In the genomic region with DNA sequence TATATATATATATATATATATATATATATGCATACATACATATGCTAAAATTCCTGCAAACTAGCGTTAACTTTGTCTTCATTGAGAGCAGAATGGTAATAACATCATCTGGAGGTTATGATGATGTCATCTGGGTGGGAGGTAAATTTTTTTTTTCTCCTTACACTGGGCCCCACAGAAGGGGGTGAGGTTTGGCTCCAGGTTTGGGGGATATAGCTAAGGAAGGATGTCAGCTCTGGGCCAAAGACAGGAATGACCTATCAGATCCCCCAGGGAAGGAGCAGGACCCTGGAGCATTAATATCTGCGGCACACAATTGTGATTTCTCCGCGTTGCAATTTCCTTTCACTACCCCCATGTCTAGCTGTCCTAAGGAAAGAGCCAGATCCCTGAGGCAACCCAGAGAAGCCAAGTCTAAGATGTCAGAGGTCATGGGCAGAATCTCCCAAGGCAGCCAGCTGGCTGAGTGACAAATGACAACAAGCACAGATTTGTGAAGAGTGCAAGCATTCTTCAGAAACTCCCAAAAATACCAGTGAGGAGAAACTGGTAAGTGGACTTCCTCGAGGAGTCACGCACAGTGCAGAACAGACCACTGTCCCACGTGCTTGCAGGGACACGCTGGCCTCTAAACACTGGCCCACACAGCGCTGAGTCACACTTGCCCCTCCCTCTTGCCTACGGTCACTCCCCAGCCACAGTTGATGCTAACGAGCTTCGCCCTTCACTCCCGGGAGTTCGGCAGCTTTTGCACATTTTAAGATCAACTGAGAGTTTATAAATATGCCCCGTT, we compare ENCODE assay signal across 1 cellular context.
TF ChIP-seq lines count a peak whose summit lies in the region.

No MANE protein-coding gene starts in this region.

TF ChIP-seq in A549, 52 proteins besides CTCF, POLR2A, EP300 and RAD21 (continued from another document):
- TF ChIP-seq MAX (IDR thresholded peaks at IDR 0.05) (peak; percentile 100), FOXS1 (CRISPR knock-in tag; IDR thresholded peaks at IDR 0.05) (peak; percentile 63; the same call in 1 of the 2 replicates), MAFK (IDR thresholded peaks at IDR 0.05; ENCODE audit: partially characterized antibody) (peak; percentile 48), JUNB (IDR thresholded peaks at IDR 0.05) (peak; percentile 55; the same call in 1 of the 2 replicates), HDAC2 (IDR thresholded peaks at IDR 0.05) (no peak), GATA3 (IDR thresholded peaks at IDR 0.05; ENCODE audit: borderline replicate concordance) (peak; percentile 38; the same call in 1 of the 2 replicates), EHMT2 (IDR thresholded peaks at IDR 0.05; ENCODE audit: low read depth) (no peak), CEBPB (IDR thresholded peaks at IDR 0.05) (no peak)
- TF ChIP-seq, protein P1, sequence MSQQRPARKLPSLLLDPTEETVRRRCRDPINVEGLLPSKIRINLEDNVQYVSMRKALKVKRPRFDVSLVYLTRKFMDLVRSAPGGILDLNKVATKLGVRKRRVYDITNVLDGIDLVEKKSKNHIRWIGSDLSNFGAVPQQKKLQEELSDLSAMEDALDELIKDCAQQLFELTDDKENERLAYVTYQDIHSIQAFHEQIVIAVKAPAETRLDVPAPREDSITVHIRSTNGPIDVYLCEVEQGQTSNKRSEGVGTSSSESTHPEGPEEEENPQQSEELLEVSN (IDR thresholded peaks at IDR 0.05; ENCODE audit: borderline replicate concordance, low read depth) = peak; percentile 94
- TF ChIP-seq, protein P2, sequence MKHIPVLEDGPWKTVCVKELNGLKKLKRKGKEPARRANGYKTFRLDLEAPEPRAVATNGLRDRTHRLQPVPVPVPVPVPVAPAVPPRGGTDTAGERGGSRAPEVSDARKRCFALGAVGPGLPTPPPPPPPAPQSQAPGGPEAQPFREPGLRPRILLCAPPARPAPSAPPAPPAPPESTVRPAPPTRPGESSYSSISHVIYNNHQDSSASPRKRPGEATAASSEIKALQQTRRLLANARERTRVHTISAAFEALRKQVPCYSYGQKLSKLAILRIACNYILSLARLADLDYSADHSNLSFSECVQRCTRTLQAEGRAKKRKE (CRISPR knock-in tag; IDR thresholded peaks at IDR 0.05; ENCODE audit: low read depth) = peak; percentile 14; the same call in 1 of the 2 replicates
